Comparison of ENCODE assay signal across 15 cellular contexts in the genomic region with DNA sequence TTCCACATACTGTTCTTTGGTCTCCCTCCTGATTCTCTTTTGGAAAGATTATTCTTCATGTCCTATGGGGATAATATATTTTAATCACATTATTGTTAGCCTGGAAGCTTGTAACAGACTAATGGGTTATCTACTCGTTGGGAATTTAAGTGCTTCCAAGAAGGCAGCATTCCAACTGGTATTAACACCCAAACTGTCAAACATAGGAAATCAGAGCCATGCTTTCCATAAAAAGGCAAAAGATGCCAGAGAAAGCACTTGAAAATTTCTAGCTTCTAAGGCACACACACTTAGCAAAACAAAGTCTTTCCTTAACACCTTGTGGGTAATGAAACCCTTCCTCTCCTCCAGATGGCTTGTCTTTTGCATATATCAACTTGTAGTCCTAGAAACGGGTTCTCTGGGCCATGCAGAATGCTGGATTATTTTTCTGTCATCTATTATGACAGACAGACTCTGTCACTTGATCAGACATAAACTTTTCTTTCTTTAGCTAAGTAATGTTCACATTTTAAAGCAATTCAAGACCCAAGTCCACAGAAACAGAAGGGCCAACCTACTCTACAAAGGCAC. TPM values are rescaled to one million over a fixed set of nuclear protein-coding genes. Genes with fewer than 3 reads are reported as not detected.
A peak's percentile ranks its signal among the peaks of the same experiment; 100 is the strongest.
DNase-seq lines count a peak whose midpoint lies in the region; ATAC-seq and TF ChIP-seq lines count a peak whose summit lies in the region.
"Had no signal": no experiment of that assay in that cellular context is flagged by ENCODE, and none has a peak within 500 bp of the region (broad histone marks: within the 10 kb centered on the region; RNA-seq: fewer than 3 reads in every experiment).

No MANE protein-coding gene starts in this region.

- H3K9me3 ChIP-seq in DOHH2 (ENCODE audit: control insufficient read depth, insufficient read depth, low read length) (no peaks in the 10 kb centered on the region), Karpas-422 (ENCODE audit: low read length) (no peaks in the 10 kb centered on the region), T-helper 17 cell (ENCODE audit: control insufficient read depth, low read length, poor library complexity, severe bottlenecking) (no peaks in the 10 kb centered on the region)
- H3K9me3 ChIP-seq: Peyer's patch had no signal

- H3K9me2 ChIP-seq in DOHH2 (replicated peaks; ENCODE audit: control insufficient read depth, low read length) (no peaks in the 10 kb centered on the region), Karpas-422 (replicated peaks; ENCODE audit: insufficient read depth, low read length) (no peaks in the 10 kb centered on the region)

- peaks cover 77% of the 10 kb centered on the region for H3K4me1 ChIP-seq in DOHH2 (ENCODE audit: control insufficient read depth, low read length)
- peaks cover 55% of the 10 kb centered on the region for H3K4me1 ChIP-seq in Karpas-422 (ENCODE audit: low read length)

- ATAC-seq in T-helper 17 cell (no peak), GM19351 (IDR thresholded peaks at IDR 0.05; ENCODE audit: unreplicated experiment) (no peak)

- H4K20me1 ChIP-seq in DOHH2 (ENCODE audit: control insufficient read depth, insufficient read depth, low read depth, low read length) = peaks cover 18% of the 10 kb centered on the region
- peaks cover 6% of the 10 kb centered on the region; the same call in 1 of the 2 replicates for H4K20me1 ChIP-seq in Karpas-422 (ENCODE audit: insufficient read depth, low read depth, low read length)

- H3K4me3 ChIP-seq in DOHH2 (ENCODE audit: low read length) = peak overlapping the region; percentile 1
- peak overlapping the region; percentile 29; the same call in 1 of the 2 replicates for H3K4me3 ChIP-seq in Karpas-422 (ENCODE audit: low read length)
- H3K4me3 ChIP-seq: cardiac muscle cell, Peyer's patch had no signal

- DNase-seq in Karpas-422 = peak; percentile 66
- no peak for DNase-seq in T-helper 17 cell
- no peak for DNase-seq in HK-2 (ENCODE audit: unreplicated experiment)
- no peak for DNase-seq in NCI-H146 (lab: John Stamatoyannopoulos, UW)
- DNase-seq: activated CD8-positive, alpha-beta memory T cell treated with anti-CD3 and anti-CD28 coated beads, Interleukin-2, amount 50 U/mL, for 48 hours; activated naive CD8-positive, alpha-beta T cell treated with anti-CD3 and anti-CD28 coated beads for 36 hours; AML-193; KG1; NCI-H345; Peyer's patch; substantia nigra had no signal

- no peaks in the 10 kb centered on the region for H3K27me3 Mint-ChIP-seq in T-helper 17 cell
- no peaks in the 10 kb centered on the region for H3K27me3 Mint-ChIP-seq in nephron (ENCODE audit: low read depth)
- H3K27me3 Mint-ChIP-seq: activated naive CD8-positive, alpha-beta T cell treated with anti-CD3 and anti-CD28 coated beads for 36 hours had no signal

- peaks cover 3% of the 10 kb centered on the region for H3K36me3 Mint-ChIP-seq in T-helper 17 cell (ENCODE audit: low read depth)
- H3K36me3 Mint-ChIP-seq in nephron (ENCODE audit: low read depth) = no peaks in the 10 kb centered on the region

- H3K4me2 ChIP-seq in DOHH2 (ENCODE audit: low read length) (peak overlapping the region; percentile 45), Karpas-422 (ENCODE audit: low read depth, low read length, poor library complexity, severe bottlenecking) (peak overlapping the region; percentile 60)

- H3K36me3 ChIP-seq in DOHH2 (ENCODE audit: control insufficient read depth, low read length) (no peaks in the 10 kb centered on the region; the same call in 1 of the 2 replicates), Karpas-422 (ENCODE audit: insufficient read depth, low read length) (no peaks in the 10 kb centered on the region)
- H3K36me3 ChIP-seq: cardiac muscle cell, Peyer's patch had no signal

- H3K9ac ChIP-seq in Karpas-422 (ENCODE audit: low read length) = no peak overlapping the region

- H3K4me1 Mint-ChIP-seq in T-helper 17 cell = peaks cover 54% of the 10 kb centered on the region
- peaks cover 63% of the 10 kb centered on the region for H3K4me1 Mint-ChIP-seq in nephron

- peak overlapping the region; percentile 82 for H3K27ac Mint-ChIP-seq in T-helper 17 cell
- peak overlapping the region; percentile 0 to 82 (median 12) for H3K27ac Mint-ChIP-seq in nephron
- H3K27ac Mint-ChIP-seq: activated naive CD8-positive, alpha-beta T cell treated with anti-CD3 and anti-CD28 coated beads for 36 hours had no signal

- H3K4me3 Mint-ChIP-seq in T-helper 17 cell (peak overlapping the region; percentile 56), nephron (no peak overlapping the region)
- H3K4me3 Mint-ChIP-seq: activated naive CD8-positive, alpha-beta T cell treated with anti-CD3 and anti-CD28 coated beads for 36 hours had no signal

- H3F3A ChIP-seq in DOHH2 (ENCODE audit: control insufficient read depth, insufficient read depth) = no peaks in the 10 kb centered on the region

- no peaks in the 10 kb centered on the region for H3K9me3 Mint-ChIP-seq in nephron
- H3K9me3 Mint-ChIP-seq: activated naive CD8-positive, alpha-beta T cell treated with anti-CD3 and anti-CD28 coated beads for 36 hours had no signal

- H3K27me3 ChIP-seq in DOHH2 (ENCODE audit: control insufficient read depth, low read length) = no peaks in the 10 kb centered on the region
- 0 out of 2 replicates have a peak, but pooled peaks cover 2% of the 10 kb centered on the region for H3K27me3 ChIP-seq in Karpas-422 (ENCODE audit: low read length)
- H3K27me3 ChIP-seq: cardiac muscle cell, Peyer's patch had no signal

- peaks cover 97% of the 10 kb centered on the region for H3K79me2 ChIP-seq in DOHH2 (ENCODE audit: control insufficient read depth, low read length)
- no peaks in the 10 kb centered on the region for H3K79me2 ChIP-seq in Karpas-422 (ENCODE audit: low read length)

- TF ChIP-seq CTCF in DOHH2 (IDR thresholded peaks at IDR 0.05; ENCODE audit: low read depth, low read length, poor library complexity, severe bottlenecking) = no peak
- no peak for TF ChIP-seq CTCF in nephron (IDR thresholded peaks at IDR 0.05; ENCODE audit: unreplicated experiment in 3 of 3)

- H2AFZ ChIP-seq in Karpas-422 (ENCODE audit: low read length) = no peak overlapping the region

- H3K27ac ChIP-seq in DOHH2 (ENCODE audit: low read depth, low read length) (no peak overlapping the region), Karpas-422 (ENCODE audit: low read length) (no peak overlapping the region)
- H3K27ac ChIP-seq: cardiac muscle cell, Peyer's patch had no signal

RNA-seq across cellular contexts. Expression of gene B4GALT5, which starts 41.5 kb away (rescaled TPM):
- total RNA-seq in Karpas-422 (2014; rRNA removed; shearing (Covaris generic); ENCODE audit: low replicate concordance) = 2.6 and 3.7 TPM in 2 replicates
- total RNA-seq in T-helper 17 cell = 10 to 100 TPM; 17.3 to 19.0 TPM
